1 cellular context compared by ENCODE assay signal in genomic region chr4:2262944-2263250, GRCh38.
TF ChIP-seq lines count a peak whose summit lies in the region.

No MANE protein-coding gene starts in this region.

TF ChIP-seq in GM23338, 12 proteins besides CTCF, POLR2A, EP300 and RAD21 (continued from another document):
- TF ChIP-seq REST (IDR thresholded peaks at IDR 0.05; ENCODE audit: unreplicated experiment) (no peak), EZH2phosphoT487 (IDR thresholded peaks at IDR 0.05; ENCODE audit: unreplicated experiment) (no peak), POLR2AphosphoS5 (IDR thresholded peaks at IDR 0.05; ENCODE audit: low read depth) (no peak)
